In genomic region chr17:82926081-82926480, GRCh38 we compare ENCODE assay signal across 32 cellular contexts.
"Had no signal": no experiment of that assay in that cellular context is flagged by ENCODE, and none has a peak within 500 bp of the region (broad histone marks: within the 10 kb centered on the region; RNA-seq: fewer than 3 reads in every experiment).

No MANE protein-coding gene starts in this region.

- H3K27ac ChIP-seq: parathyroid adenoma, right atrium auricular region, WERI-Rb-1 had no signal

- H3K4me1 Mint-ChIP-seq: activated T-helper 17 cell treated with anti-CD3 and anti-CD28 coated beads, Interleukin-2, amount 50 U/mL, for 72 hours; endodermal cell; memory B cell; naive thymus-derived CD4-positive, alpha-beta T cell; neural crest cell; stimulated activated memory B cell treated with anti-CD40 and anti-IgM and Interleukin-4, amounts not matched to agents 10 μg/mL and 1 μg/mL and 100 μg/mL, for 72 hours; stimulated activated naive CD8-positive, alpha-beta T cell treated with anti-CD3 and anti-CD28 coated beads, Interleukin-15, amount 100 ng/mL, for 72 hours had no signal

- H3K4me3 Mint-ChIP-seq: activated T-cell treated with anti-CD3 and anti-CD28 coated beads, Interleukin-2, amount 50 U/mL, for 4 hours; activated T-helper 17 cell treated with anti-CD3 and anti-CD28 coated beads, Interleukin-2, amount 50 U/mL, for 72 hours; endodermal cell; memory B cell; naive thymus-derived CD4-positive, alpha-beta T cell; neural crest cell; stimulated activated memory B cell treated with anti-CD40 and anti-IgM and Interleukin-4, amounts not matched to agents 10 μg/mL and 1 μg/mL and 100 μg/mL, for 72 hours; stimulated activated naive CD8-positive, alpha-beta T cell treated with anti-CD3 and anti-CD28 coated beads, Interleukin-15, amount 100 ng/mL, for 72 hours; type B pancreatic cell had no signal

- FAIRE-seq: keratinocyte had no signal

- ATAC-seq: activated CD4-positive, CD25-positive, alpha-beta regulatory T cell treated with anti-CD3 and anti-CD28 coated beads, Interleukin-2, amount 50 U/mL, for 24 hours; activated T-cell treated with anti-CD3 and anti-CD28 coated beads, Interleukin-2, amount 50 U/mL, for 4 hours; activated T-helper 17 cell treated with anti-CD3 and anti-CD28 coated beads, Interleukin-2, amount 50 U/mL, for 72 hours; esophagus mucosa; left colon; naive thymus-derived CD4-positive, alpha-beta T cell had no signal

- H2AFZ ChIP-seq: parathyroid adenoma had no signal

- H3K27me3 Mint-ChIP-seq: activated T-helper 17 cell treated with anti-CD3 and anti-CD28 coated beads, Interleukin-2, amount 50 U/mL, for 72 hours; memory B cell; naive thymus-derived CD4-positive, alpha-beta T cell; stimulated activated memory B cell treated with anti-CD40 and anti-IgM and Interleukin-4, amounts not matched to agents 10 μg/mL and 1 μg/mL and 100 μg/mL, for 72 hours; stimulated activated naive CD8-positive, alpha-beta T cell treated with anti-CD3 and anti-CD28 coated beads, Interleukin-15, amount 100 ng/mL, for 72 hours; type B pancreatic cell had no signal

- H3K4me1 ChIP-seq: parathyroid adenoma, right atrium auricular region had no signal

- H3K27ac Mint-ChIP-seq: activated T-helper 17 cell treated with anti-CD3 and anti-CD28 coated beads, Interleukin-2, amount 50 U/mL, for 72 hours; endodermal cell; memory B cell; stimulated activated memory B cell treated with anti-CD40 and anti-IgM and Interleukin-4, amounts not matched to agents 10 μg/mL and 1 μg/mL and 100 μg/mL, for 72 hours; type B pancreatic cell had no signal

- DNase-seq: activated CD4-positive, alpha-beta T cell treated with anti-CD3 and anti-CD28 coated beads for 48 hours; activated CD4-positive, alpha-beta T cell treated with anti-CD3 and anti-CD28 coated beads, Interleukin-2, amount 50 U/mL, for 48 hours; activated CD8-positive, alpha-beta memory T cell treated with anti-CD3 and anti-CD28 coated beads for 24 hours; activated CD8-positive, alpha-beta memory T cell treated with anti-CD3 and anti-CD28 coated beads, Interleukin-2, amount 50 U/mL, for 4 hours; activated gamma-delta T cell treated with Interleukin-2 at 50 U/mL for 16 hours; activated naive CD4-positive, alpha-beta T cell treated with anti-CD3 and anti-CD28 coated beads, Interleukin-2, amount 50 U/mL, for 16 hours; activated T-cell treated with anti-CD3 and anti-CD28 coated beads, Interleukin-2, amount 50 U/mL, for 4 hours; amniotic stem cell; caudate nucleus; endodermal cell; foreskin fibroblast; head of caudate nucleus; hippocampal formation; left colon; midbrain; naive thymus-derived CD4-positive, alpha-beta T cell; occipital lobe; stimulated activated CD4-positive, alpha-beta T cell treated with anti-CD3 and anti-CD28 coated beads, Interleukin-4, amount 100 ng/mL, for 1 hour; stimulated activated naive CD8-positive, alpha-beta T cell treated with anti-CD3 and anti-CD28 coated beads, Interleukin-15, amount 100 ng/mL, for 72 hours; substantia nigra; T1000; WERI-Rb-1 had no signal

- H3K9ac ChIP-seq: parathyroid adenoma had no signal

- H3K9me3 ChIP-seq: right atrium auricular region had no signal

- H3K9me3 Mint-ChIP-seq: activated T-cell treated with anti-CD3 and anti-CD28 coated beads, Interleukin-2, amount 50 U/mL, for 4 hours; activated T-helper 17 cell treated with anti-CD3 and anti-CD28 coated beads, Interleukin-2, amount 50 U/mL, for 72 hours; endodermal cell; memory B cell; naive thymus-derived CD4-positive, alpha-beta T cell; neural crest cell; stimulated activated memory B cell treated with anti-CD40 and anti-IgM and Interleukin-4, amounts not matched to agents 10 μg/mL and 1 μg/mL and 100 μg/mL, for 72 hours; stimulated activated naive CD8-positive, alpha-beta T cell treated with anti-CD3 and anti-CD28 coated beads, Interleukin-15, amount 100 ng/mL, for 72 hours; type B pancreatic cell had no signal

- H3K27me3 ChIP-seq: right atrium auricular region had no signal

- H3K4me3 ChIP-seq: right atrium auricular region had no signal
